Comparison of ENCODE assay signal across 8 cellular contexts in genomic region chr21:31659286-31660133, GRCh38. TPM values are rescaled to one million over a fixed set of nuclear protein-coding genes. Genes with fewer than 3 reads are reported as not detected.
DNase-seq lines count a peak whose midpoint lies in the region; ATAC-seq and TF ChIP-seq lines count a peak whose summit lies in the region.

Gene SOD1 (plus strand): TSS chr21:31659693. CDS start chr21:31659770, 77 bp downstream.

- H2AFZ ChIP-seq in SK-N-SH (ENCODE audit: low read depth), result peak within 1 kb of the TSS; percentile 69

- POLR2A ChIA-PET in GM10248 (lab: Yijun Ruan, JAX), result no interaction called here
- POLR2A ChIA-PET in SK-N-SH (lab: Yijun Ruan, JAX), result no interaction called here

- peak within 1 kb of the TSS; percentile 86 to 95 for H3K27ac ChIP-seq in SK-N-SH (ENCODE audit: low read depth in 2 of 2, low read length in 1 of 2)

- peak within 1 kb of the TSS; percentile 77 to 88 for H3K4me3 ChIP-seq in SK-N-SH (ENCODE audit: low read depth in 2 of 2, low read length in 1 of 2)

- no peaks in the 10 kb centered on the region for H3K9me3 ChIP-seq in SK-N-SH

- peaks cover 8 to 16% of the 10 kb centered on the region in 2 experiments for H3K36me3 ChIP-seq in SK-N-SH (replicated peaks in 1 of 2; ENCODE audit: control insufficient read depth in 1 of 2, insufficient read depth in 2 of 2, low read length in 1 of 2)

- TF ChIP-seq EP300 in SK-N-SH (IDR thresholded peaks at IDR 0.05; ENCODE audit: borderline replicate concordance in 1 of 2, low read depth in 1 of 2, low read length in 1 of 2), result no peak

- H3F3A ChIP-seq in SK-N-SH (replicated peaks; ENCODE audit: insufficient read depth), result no peaks in the 10 kb centered on the region

- CTCF ChIA-PET in GM10248 (lab: Yijun Ruan, JAX), result no interaction called here
- CTCF ChIA-PET in SK-N-SH (lab: Yijun Ruan, JAX), result no interaction called here

- DNase-seq in GM10248 (ENCODE audit: extremely low spot score), result peak; percentile 97
- DNase-seq in NCI-H1092 (lab: John Stamatoyannopoulos, UW), result peak; percentile 84
- peak; percentile 99 for DNase-seq in SK-N-SH
- DNase-seq in activated naive CD4-positive, alpha-beta T cell treated with anti-CD3 and anti-CD28 coated beads, Interleukin-2, amount 50 U/mL, for 16 hours, result peak; percentile 97
- peak; percentile 96 for DNase-seq in globus pallidus (ENCODE audit: low spot score)
- DNase-seq in nucleus accumbens (lab: John Stamatoyannopoulos, UW), result peak; percentile 43 to 99 (median 94)
- DNase-seq in superior temporal gyrus (ENCODE audit: extremely low spot score), result peak; percentile 96

- TF ChIP-seq RAD21 in SK-N-SH (IDR thresholded peaks at IDR 0.05; ENCODE audit: low read length), result no peak

- no peaks in the 10 kb centered on the region for H3K27me3 ChIP-seq in SK-N-SH (ENCODE audit: insufficient read depth)

- ATAC-seq in HG02610 (IDR thresholded peaks at IDR 0.05; ENCODE audit: unreplicated experiment), result peak; percentile 96

- 12% methylated on average over 9 of the region's 91 CpGs for WGBS in SK-N-SH (ENCODE audit: low lambda C conversion rate)

- peak within 1 kb of the TSS; percentile 86 for H3K9ac ChIP-seq in SK-N-SH

- no peak for TF ChIP-seq CTCF in GM10248 (IDR thresholded peaks at IDR 0.05; ENCODE audit: control extremely low read depth, extremely low read depth, low read depth, missing control alignments)
- no peak for TF ChIP-seq CTCF in SK-N-SH (IDR thresholded peaks at IDR 0.05)

- peak within 1 kb of the TSS; percentile 69 for H3K4me2 ChIP-seq in SK-N-SH

- H3K4me1 ChIP-seq in SK-N-SH (ENCODE audit: control insufficient read depth in 1 of 2, insufficient read depth in 2 of 2, low read depth in 1 of 2, low read length in 1 of 2), result peaks cover 2 to 9% of the 10 kb centered on the region in 2 experiments; a peak in 3 of 4 replicates

- H3K79me2 ChIP-seq in SK-N-SH (ENCODE audit: insufficient read depth), result peaks cover 45% of the 10 kb centered on the region

- peaks cover 40% of the 10 kb centered on the region for H4K20me1 ChIP-seq in SK-N-SH (ENCODE audit: insufficient read depth)

- H3K9me2 ChIP-seq in SK-N-SH, result no peaks in the 10 kb centered on the region

TF ChIP-seq in SK-N-SH, 30 proteins besides CTCF, POLR2A, EP300 and RAD21 (continues in another document):
- TF ChIP-seq SIN3A (IDR thresholded peaks at IDR 0.05; ENCODE audit: borderline replicate concordance, low read depth, low read length) (no peak), NFIC (IDR thresholded peaks at IDR 0.05; ENCODE audit: borderline replicate concordance) (no peak), TCF12 (IDR thresholded peaks at IDR 0.05) (no peak), YY1 (IDR thresholded peaks at IDR 0.05; ENCODE audit: low read depth) (peak; percentile 43; the same call in 1 of the 2 replicates), IRF3 (IDR thresholded peaks at IDR 0.05; ENCODE audit: low read depth, low read length) (no peak), GATA2 (CRISPR knock-in tag; IDR thresholded peaks at IDR 0.05) (no peak), FOXM1 (IDR thresholded peaks at IDR 0.05; ENCODE audit: low read depth) (no peak), RCOR1 (IDR thresholded peaks at IDR 0.05; ENCODE audit: low read length) (no peak), MAX (IDR thresholded peaks at IDR 0.05; ENCODE audit: low read depth) (peak; percentile 88), USF1 (IDR thresholded peaks at IDR 0.05; ENCODE audit: borderline replicate concordance, low read depth) (peak; percentile 45; the same call in 1 of the 2 replicates), RFX5 (IDR thresholded peaks at IDR 0.05; ENCODE audit: low read length) (peak; percentile 50; the same call in 1 of the 2 replicates), ZBTB33 (IDR thresholded peaks at IDR 0.05; ENCODE audit: borderline replicate concordance, low read depth) (no peak), MEF2A (IDR thresholded peaks at IDR 0.05; ENCODE audit: borderline replicate concordance, low read depth) (no peak), POLR2AphosphoS5 (IDR thresholded peaks at IDR 0.05; ENCODE audit: low read depth, low read length) (peak; percentile 99), GABPA (IDR thresholded peaks at IDR 0.05; ENCODE audit: low read depth) (no peak), FOSL2 (IDR thresholded peaks at IDR 0.05; ENCODE audit: borderline replicate concordance, low read depth) (no peak), CHD2 (IDR thresholded peaks at IDR 0.05; ENCODE audit: low read length, partially characterized antibody) (peak; percentile 43), EZH2phosphoT487 (IDR thresholded peaks at IDR 0.05; ENCODE audit: borderline replicate concordance, low read depth) (no peak), FOXJ3 (CRISPR knock-in tag; IDR thresholded peaks at IDR 0.05) (no peak), MXI1 (IDR thresholded peaks at IDR 0.05; ENCODE audit: low read depth, low read length) (peak; percentile 81), REST (IDR thresholded peaks at IDR 0.05; ENCODE audit: low read depth, low read length) (peak; percentile 26; the same call in 1 of the 2 replicates), SMC3 (IDR thresholded peaks at IDR 0.05; ENCODE audit: low read depth, low read length) (no peak), PBX3 (IDR thresholded peaks at IDR 0.05) (no peak)

RNA-seq across cellular contexts. Expression of gene SOD1, which starts in this region (rescaled TPM):
- 507 and 572 TPM in 2 replicates for polyA plus RNA-seq in SK-N-SH (2012; rRNA removed)
- polyA plus RNA-seq in SK-N-SH (2012; cell fraction: cytosol; rRNA removed), result 612 and 716 TPM in 2 replicates
- polyA plus RNA-seq in SK-N-SH (2012; cell fraction: nucleus; rRNA removed), result 170 and 195 TPM in 2 replicates

Comparison
In these comparisons a context has a peak if more than half of its experiments do, and no peak if none do; other contexts are left out.
1. Peak in every context shown above with its lines: DNase-seq, ATAC-seq, H3K4me3 ChIP-seq and H3K27ac ChIP-seq.